ENCODE assay signal across 19 cellular contexts in genomic region chr2:230299618-230300017, GRCh38.
"Had no signal": no experiment of that assay in that cellular context is flagged by ENCODE, and none has a peak within 500 bp of the region (broad histone marks: within the 10 kb centered on the region; RNA-seq: fewer than 3 reads in every experiment).

No MANE protein-coding gene starts in this region.

- ATAC-seq: lower lobe of right lung; natural killer cell treated with Interleukin-12 subunit alpha and Interleukin-12 subunit beta and Interleukin-15 and Interleukin-18, amount 100 ng/mL, for 72 hours; pancreas; stimulated activated effector memory CD8-positive, alpha-beta T cell treated with anti-CD3 and anti-CD28 coated beads, Interleukin-12 subunit alpha, Interleukin-12 subunit beta, amount 100 ng/mL, for 72 hours had no signal

- H3K4me2 ChIP-seq: hepatocyte had no signal

- DNase-seq: dorsolateral prefrontal cortex; effector CD4-positive, alpha-beta T cell; kidney; left ventricle myocardium inferior; lower lobe of right lung; pancreas; retina; sigmoid colon; stimulated activated CD4-positive, alpha-beta T cell treated with anti-CD3 and anti-CD28 coated beads, Interleukin-2, amount 100 ng/mL, for 24 hours; stimulated activated CD4-positive, alpha-beta T cell treated with anti-CD3 and anti-CD28 coated beads, Interleukin-4, amount 100 ng/mL, for 24 hours; upper lobe of left lung had no signal

- H3K4me3 ChIP-seq: dorsolateral prefrontal cortex, hepatocyte, left ventricle myocardium inferior, lower lobe of right lung, pancreas, sigmoid colon, thoracic aorta, tibial nerve, upper lobe of left lung had no signal

- H3K27ac Mint-ChIP-seq: natural killer cell treated with Interleukin-12 subunit alpha and Interleukin-12 subunit beta and Interleukin-15 and Interleukin-18, amount 100 ng/mL, for 72 hours; stimulated activated effector memory CD8-positive, alpha-beta T cell treated with anti-CD3 and anti-CD28 coated beads, Interleukin-12 subunit alpha, Interleukin-12 subunit beta, amount 100 ng/mL, for 72 hours; stimulated activated naive CD8-positive, alpha-beta T cell treated with anti-CD3 and anti-CD28 coated beads, Interleukin-15, Interleukin-2, amounts not matched to agents 100 ng/mL and 50 ng/mL, for 24 hours had no signal

- H3K9me3 ChIP-seq: pancreas, thoracic aorta, upper lobe of left lung had no signal

- H2AFZ ChIP-seq: hepatocyte had no signal

- H3K27me3 ChIP-seq: dorsolateral prefrontal cortex, hepatocyte, neutrophil, pancreas, sigmoid colon, tibial nerve, upper lobe of left lung had no signal

- H3K4me3 Mint-ChIP-seq: natural killer cell treated with Interleukin-12 subunit alpha and Interleukin-12 subunit beta and Interleukin-15 and Interleukin-18, amount 100 ng/mL, for 72 hours; neural crest cell; stimulated activated effector memory CD8-positive, alpha-beta T cell treated with anti-CD3 and anti-CD28 coated beads, Interleukin-12 subunit alpha, Interleukin-12 subunit beta, amount 100 ng/mL, for 72 hours; stimulated activated naive CD8-positive, alpha-beta T cell treated with anti-CD3 and anti-CD28 coated beads, Interleukin-15, Interleukin-2, amounts not matched to agents 100 ng/mL and 50 ng/mL, for 24 hours had no signal

- H3K27me3 Mint-ChIP-seq: natural killer cell treated with Interleukin-12 subunit alpha and Interleukin-12 subunit beta and Interleukin-15 and Interleukin-18, amount 100 ng/mL, for 72 hours; stimulated activated naive CD8-positive, alpha-beta T cell treated with anti-CD3 and anti-CD28 coated beads, Interleukin-15, Interleukin-2, amounts not matched to agents 100 ng/mL and 50 ng/mL, for 24 hours had no signal

- H3K27ac ChIP-seq: dorsolateral prefrontal cortex, hepatocyte, left ventricle myocardium inferior, lower lobe of right lung, neutrophil, pancreas, sigmoid colon, thoracic aorta, tibial nerve, upper lobe of left lung had no signal

- H3K4me1 Mint-ChIP-seq: neural crest cell had no signal

- H3K36me3 ChIP-seq: left ventricle myocardium inferior, lower lobe of right lung, pancreas, sigmoid colon, thoracic aorta, tibial nerve, upper lobe of left lung had no signal

- H3K4me1 ChIP-seq: left ventricle myocardium inferior, lower lobe of right lung, pancreas, sigmoid colon, tibial nerve, upper lobe of left lung had no signal

- H3K79me2 ChIP-seq: hepatocyte had no signal
